Comparison of ENCODE assay signal across 41 cellular contexts in the genomic region with DNA sequence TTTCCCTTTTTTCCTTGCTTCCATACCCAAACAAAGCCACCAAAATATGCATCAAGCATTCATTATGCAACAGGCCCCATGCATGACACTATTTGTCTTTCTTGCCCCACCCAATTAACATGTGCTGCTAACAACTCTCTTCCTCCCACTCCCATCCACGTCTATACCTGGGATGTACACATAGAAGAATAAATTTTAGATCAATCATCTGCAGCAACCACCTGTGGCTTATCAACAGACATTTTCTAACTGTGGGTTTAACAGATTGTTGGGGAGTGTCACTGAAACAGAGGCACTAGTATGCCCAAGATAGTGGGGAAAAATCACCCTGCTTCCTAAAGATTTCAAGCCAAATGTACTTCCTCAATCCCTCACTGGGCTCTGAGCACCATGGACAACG. TPM values are rescaled to one million over a fixed set of nuclear protein-coding genes. Genes with fewer than 3 reads are reported as not detected.
"Had no signal": no experiment of that assay in that cellular context is flagged by ENCODE, and none has a peak within 500 bp of the region (broad histone marks: within the 10 kb centered on the region; RNA-seq: fewer than 3 reads in every experiment).

No MANE protein-coding gene starts in this region.

- H3K4me1 ChIP-seq: adrenal gland, ascending aorta, body of pancreas, breast epithelium had no signal

- H3K9me3 Mint-ChIP-seq: activated naive CD4-positive, alpha-beta T cell treated with anti-CD3 and anti-CD28 coated beads for 36 hours; activated naive CD4-positive, alpha-beta T cell treated with anti-CD3 and anti-CD28 coated beads, Interleukin-2, amount 10 ng/mL, durations not matched to agents 7 days and 5 days; activated naive CD4-positive, alpha-beta T cell treated with anti-CD3 and anti-CD28 coated beads, Interleukin-2, amount 50 U/mL, for 24 hours; activated naive CD4-positive, alpha-beta T cell treated with anti-CD3 and anti-CD28 coated beads, Interleukin-2, amount 50 U/mL, for 72 hours; activated naive CD8-positive, alpha-beta T cell treated with anti-CD3 and anti-CD28 coated beads for 36 hours; activated naive CD8-positive, alpha-beta T cell treated with anti-CD3 and anti-CD28 coated beads, Interleukin-2, amount 10 ng/mL, durations not matched to agents 7 days and 5 days; activated naive CD8-positive, alpha-beta T cell treated with anti-CD3 and anti-CD28 coated beads, Interleukin-2, amount 50 U/mL, for 24 hours; activated T-cell treated with anti-CD3 and anti-CD28 coated beads, Interleukin-2, amount 50 U/mL, for 24 hours; activated T-helper 1 cell treated with anti-CD3 and anti-CD28 coated beads, Interleukin-12 subunit alpha, Interleukin-12 subunit beta, Interleukin-2, Interleukin-4 antibody, amounts not matched to agents 30 ng/mL and 10 ng/mL and 1 ng/mL, durations not matched to agents 14 hours and 24 hours and 36 hours; activated T-helper 17 cell treated with anti-CD3 and anti-CD28 coated beads, Interleukin-2, amount 50 U/mL, for 72 hours; activated T-helper 2 cell treated with anti-CD3 and anti-CD28 coated beads, Interferon-gamma antibody, Interleukin-2, Interleukin-4, amounts not matched to agents 10 μg/mL and 5 μg/mL and 100 μg/mL, durations not matched to agents 14 hours and 24 hours and 36 hours; brain; central memory CD8-positive, alpha-beta T cell had no signal

- H3K27me3 ChIP-seq: ascending aorta, body of pancreas, brain microvascular endothelial cell, cardiac muscle cell had no signal

- H3K4me3 ChIP-seq: adrenal gland, ascending aorta, body of pancreas, breast epithelium, cardiac muscle cell had no signal

- H3K36me3 Mint-ChIP-seq: activated naive CD4-positive, alpha-beta T cell treated with anti-CD3 and anti-CD28 coated beads, Interleukin-2, amount 10 ng/mL, durations not matched to agents 7 days and 5 days; activated naive CD4-positive, alpha-beta T cell treated with anti-CD3 and anti-CD28 coated beads, Interleukin-2, amount 50 U/mL, for 24 hours; activated naive CD4-positive, alpha-beta T cell treated with anti-CD3 and anti-CD28 coated beads, Interleukin-2, amount 50 U/mL, for 72 hours; activated naive CD8-positive, alpha-beta T cell; activated naive CD8-positive, alpha-beta T cell treated with anti-CD3 and anti-CD28 coated beads for 36 hours; activated naive CD8-positive, alpha-beta T cell treated with anti-CD3 and anti-CD28 coated beads, Interleukin-2, amount 10 ng/mL, durations not matched to agents 7 days and 5 days; brain had no signal

- H3K4me1 Mint-ChIP-seq: activated naive CD4-positive, alpha-beta T cell treated with anti-CD3 and anti-CD28 coated beads, Interleukin-2, amount 10 ng/mL, durations not matched to agents 7 days and 5 days; activated naive CD4-positive, alpha-beta T cell treated with anti-CD3 and anti-CD28 coated beads, Interleukin-2, amount 50 U/mL, for 24 hours; activated naive CD8-positive, alpha-beta T cell treated with anti-CD3 and anti-CD28 coated beads for 36 hours; activated naive CD8-positive, alpha-beta T cell treated with anti-CD3 and anti-CD28 coated beads, Interleukin-2, amount 10 ng/mL, durations not matched to agents 7 days and 5 days; activated naive CD8-positive, alpha-beta T cell treated with anti-CD3 and anti-CD28 coated beads, Interleukin-2, amount 50 U/mL, for 24 hours; activated T-helper 17 cell treated with anti-CD3 and anti-CD28 coated beads, Interleukin-2, amount 50 U/mL, for 72 hours; central memory CD8-positive, alpha-beta T cell had no signal

- H3K9me3 ChIP-seq: adrenal gland, ascending aorta, body of pancreas, breast epithelium had no signal

- H3K27ac ChIP-seq: adrenal gland, ascending aorta, body of pancreas, brain microvascular endothelial cell, breast epithelium, cardiac muscle cell had no signal

- H3K27me3 Mint-ChIP-seq: activated naive CD4-positive, alpha-beta T cell treated with anti-CD3 and anti-CD28 coated beads, Interleukin-2, amount 10 ng/mL, durations not matched to agents 7 days and 5 days; activated naive CD8-positive, alpha-beta T cell; activated naive CD8-positive, alpha-beta T cell treated with anti-CD3 and anti-CD28 coated beads for 36 hours; activated naive CD8-positive, alpha-beta T cell treated with anti-CD3 and anti-CD28 coated beads, Interleukin-2, amount 10 ng/mL, durations not matched to agents 7 days and 5 days; activated naive CD8-positive, alpha-beta T cell treated with anti-CD3 and anti-CD28 coated beads, Interleukin-2, amount 50 U/mL, for 24 hours; activated T-helper 17 cell treated with anti-CD3 and anti-CD28 coated beads, Interleukin-2, amount 50 U/mL, for 72 hours; brain; central memory CD8-positive, alpha-beta T cell had no signal

- H3K27ac Mint-ChIP-seq: activated naive CD4-positive, alpha-beta T cell treated with anti-CD3 and anti-CD28 coated beads for 36 hours; activated naive CD4-positive, alpha-beta T cell treated with anti-CD3 and anti-CD28 coated beads, Interleukin-2, amount 10 ng/mL, durations not matched to agents 7 days and 5 days; activated naive CD4-positive, alpha-beta T cell treated with anti-CD3 and anti-CD28 coated beads, Interleukin-2, amount 50 U/mL, for 24 hours; activated naive CD4-positive, alpha-beta T cell treated with anti-CD3 and anti-CD28 coated beads, Interleukin-2, amount 50 U/mL, for 72 hours; activated naive CD8-positive, alpha-beta T cell; activated naive CD8-positive, alpha-beta T cell treated with anti-CD3 and anti-CD28 coated beads for 36 hours; activated naive CD8-positive, alpha-beta T cell treated with anti-CD3 and anti-CD28 coated beads, Interleukin-2, amount 10 ng/mL, durations not matched to agents 7 days and 5 days; activated naive CD8-positive, alpha-beta T cell treated with anti-CD3 and anti-CD28 coated beads, Interleukin-2, amount 50 U/mL, for 24 hours; activated T-cell treated with anti-CD3 and anti-CD28 coated beads, Interleukin-2, amount 50 U/mL, for 24 hours; activated T-cell treated with anti-CD3 and anti-CD28 coated beads, Interleukin-2, amount 50 U/mL, for 72 hours; activated T-helper 1 cell treated with anti-CD3 and anti-CD28 coated beads, Interleukin-12 subunit alpha, Interleukin-12 subunit beta, Interleukin-2, Interleukin-4 antibody, amounts not matched to agents 30 ng/mL and 10 ng/mL and 1 ng/mL, durations not matched to agents 14 hours and 24 hours and 36 hours; activated T-helper 17 cell treated with anti-CD3 and anti-CD28 coated beads, Interleukin-2, amount 50 U/mL, for 72 hours; activated T-helper 2 cell treated with anti-CD3 and anti-CD28 coated beads, Interferon-gamma antibody, Interleukin-2, Interleukin-4, amounts not matched to agents 10 μg/mL and 5 μg/mL and 100 μg/mL, durations not matched to agents 14 hours and 24 hours and 36 hours; brain had no signal

- H3K4me3 Mint-ChIP-seq: activated naive CD4-positive, alpha-beta T cell treated with anti-CD3 and anti-CD28 coated beads for 36 hours; activated naive CD4-positive, alpha-beta T cell treated with anti-CD3 and anti-CD28 coated beads, Interleukin-2, amount 10 ng/mL, durations not matched to agents 7 days and 5 days; activated naive CD4-positive, alpha-beta T cell treated with anti-CD3 and anti-CD28 coated beads, Interleukin-2, amount 50 U/mL, for 24 hours; activated naive CD8-positive, alpha-beta T cell; activated naive CD8-positive, alpha-beta T cell treated with anti-CD3 and anti-CD28 coated beads for 36 hours; activated naive CD8-positive, alpha-beta T cell treated with anti-CD3 and anti-CD28 coated beads, Interleukin-2, amount 10 ng/mL, durations not matched to agents 7 days and 5 days; activated naive CD8-positive, alpha-beta T cell treated with anti-CD3 and anti-CD28 coated beads, Interleukin-2, amount 50 U/mL, for 24 hours; activated T-cell treated with anti-CD3 and anti-CD28 coated beads, Interleukin-2, amount 50 U/mL, for 24 hours; activated T-cell treated with anti-CD3 and anti-CD28 coated beads, Interleukin-2, amount 50 U/mL, for 72 hours; activated T-helper 1 cell treated with anti-CD3 and anti-CD28 coated beads, Interleukin-12 subunit alpha, Interleukin-12 subunit beta, Interleukin-2, Interleukin-4 antibody, amounts not matched to agents 30 ng/mL and 10 ng/mL and 1 ng/mL, durations not matched to agents 14 hours and 24 hours and 36 hours; activated T-helper 17 cell treated with anti-CD3 and anti-CD28 coated beads, Interleukin-2, amount 50 U/mL, for 72 hours; brain; central memory CD8-positive, alpha-beta T cell had no signal

- DNase-seq: activated effector memory CD4-positive, alpha-beta T cell treated with anti-CD3 and anti-CD28 coated beads, Interleukin-2, amount 50 U/mL, for 16 hours; activated effector memory CD4-positive, alpha-beta T cell treated with Interleukin-2 at 50 U/mL for 16 hours; activated gamma-delta T cell; activated gamma-delta T cell treated with Interleukin-2 at 50 U/mL for 16 hours; activated naive CD4-positive, alpha-beta T cell; activated naive CD4-positive, alpha-beta T cell treated with anti-CD3 and anti-CD28 coated beads for 36 hours; activated naive CD4-positive, alpha-beta T cell treated with anti-CD3 and anti-CD28 coated beads, Interleukin-2, amount 10 ng/mL, durations not matched to agents 7 days and 5 days; activated naive CD4-positive, alpha-beta T cell treated with anti-CD3 and anti-CD28 coated beads, Interleukin-2, amount 50 U/mL, for 16 hours; activated naive CD4-positive, alpha-beta T cell treated with Interleukin-2 at 50 U/mL for 16 hours; activated naive CD8-positive, alpha-beta T cell treated with anti-CD3 and anti-CD28 coated beads for 36 hours; activated naive CD8-positive, alpha-beta T cell treated with anti-CD3 and anti-CD28 coated beads, Interleukin-2, amount 10 ng/mL, durations not matched to agents 7 days and 5 days; activated naive CD8-positive, alpha-beta T cell treated with anti-CD3 and anti-CD28 coated beads, Interleukin-2, amount 50 U/mL, for 24 hours; activated T-cell treated with anti-CD3 and anti-CD28 coated beads, Interleukin-2, amount 50 U/mL, for 24 hours; activated T-cell treated with anti-CD3 and anti-CD28 coated beads, Interleukin-2, amount 50 U/mL, for 48 hours; activated T-cell treated with anti-CD3 and anti-CD28 coated beads, Interleukin-2, amount 50 U/mL, for 72 hours; adrenal gland; amniotic stem cell; amygdala; anterior cingulate cortex; aorta; body of pancreas; brain microvascular endothelial cell; caudate nucleus; central memory CD4-positive, alpha-beta T cell; cerebellar nuclear complex had no signal

- ATAC-seq: activated naive CD4-positive, alpha-beta T cell treated with anti-CD3 and anti-CD28 coated beads, Interleukin-2, amount 50 U/mL, for 72 hours; activated naive CD8-positive, alpha-beta T cell treated with anti-CD3 and anti-CD28 coated beads, Interleukin-2, amount 50 U/mL, for 24 hours; activated T-cell treated with anti-CD3 and anti-CD28 coated beads, Interleukin-2, amount 50 U/mL, for 72 hours; activated T-helper 17 cell treated with anti-CD3 and anti-CD28 coated beads, Interleukin-2, amount 50 U/mL, for 72 hours; body of pancreas had no signal

- H3K36me3 ChIP-seq: adrenal gland, ascending aorta, brain microvascular endothelial cell, breast epithelium, cardiac muscle cell had no signal

RNA-seq across cellular contexts. Expression of a gene that starts 28.5 kb away (rescaled TPM):
- total RNA-seq: activated naive CD4-positive, alpha-beta T cell treated with anti-CD3 and anti-CD28 coated beads for 36 hours; activated naive CD4-positive, alpha-beta T cell treated with anti-CD3 and anti-CD28 coated beads, Interleukin-2, amount 50 U/mL, for 72 hours; activated naive CD8-positive, alpha-beta T cell treated with anti-CD3 and anti-CD28 coated beads for 36 hours; activated naive CD8-positive, alpha-beta T cell treated with anti-CD3 and anti-CD28 coated beads, Interleukin-2, amount 10 ng/mL, durations not matched to agents 7 days and 5 days; activated T-cell treated with anti-CD3 and anti-CD28 coated beads, Interleukin-2, amount 50 U/mL, for 72 hours; activated T-helper 1 cell treated with anti-CD3 and anti-CD28 coated beads, Interleukin-12 subunit alpha, Interleukin-12 subunit beta, Interleukin-2, Interleukin-4 antibody, amounts not matched to agents 30 ng/mL and 10 ng/mL and 1 ng/mL, durations not matched to agents 14 hours and 24 hours and 36 hours; activated T-helper 17 cell treated with anti-CD3 and anti-CD28 coated beads, Interleukin-2, amount 50 U/mL, for 72 hours; activated T-helper 2 cell treated with anti-CD3 and anti-CD28 coated beads, Interferon-gamma antibody, Interleukin-2, Interleukin-4, amounts not matched to agents 10 μg/mL and 5 μg/mL and 100 μg/mL, durations not matched to agents 14 hours and 24 hours and 36 hours; adrenal gland; aorta; ascending aorta; astrocyte; breast epithelium; bronchial epithelial cell; cardiac muscle cell; cardiac septum; cerebellum; chondrocyte had no signal
- polyA plus RNA-seq: aorta, cardiac muscle cell had no signal
